In genomic region chr5:21919417-21920022, GRCh38 we compare ENCODE assay signal across 8 cellular contexts.
DNase-seq lines count a peak whose midpoint lies in the region; ATAC-seq and TF ChIP-seq lines count a peak whose summit lies in the region.

No MANE protein-coding gene starts in this region.

- no peaks in the 10 kb centered on the region for H3K4me1 ChIP-seq in tibial artery

- no peaks in the 10 kb centered on the region for H3K27me3 ChIP-seq in tibial artery

- peak in 1 of 2 experiments; percentile 9 for TF ChIP-seq CTCF in tibial artery (IDR thresholded peaks at IDR 0.05)

- no peaks in the 10 kb centered on the region for H3K36me3 ChIP-seq in tibial artery

- ATAC-seq in GM19372 (IDR thresholded peaks at IDR 0.05; ENCODE audit: low read depth, unreplicated experiment) (peak; percentile 96), HG03139 (IDR thresholded peaks at IDR 0.05; ENCODE audit: unreplicated experiment) (peak; percentile 93)

- peak; percentile 75 for DNase-seq in DMS 273 (lab: John Stamatoyannopoulos, UW; ENCODE audit: unreplicated experiment)
- peak; percentile 88 for DNase-seq in NCI-H2171 treated with DMSO at 0.1 percent for 48 hours (lab: John Stamatoyannopoulos, UW)
- DNase-seq in amniotic stem cell (lab: John Stamatoyannopoulos, UW), result peak; percentile 5
- peak; percentile 53 for DNase-seq in kidney tubule cell (ENCODE audit: low spot score)
- no peak for DNase-seq in tibial artery
- no peak for DNase-seq in activated T-cell treated with anti-CD3 and anti-CD28 coated beads, Interleukin-2, amount 50 U/mL, for 1 hour

- no peak overlapping the region for H3K4me3 ChIP-seq in tibial artery

- H3K9me3 ChIP-seq in tibial artery, result no peaks in the 10 kb centered on the region

- H3K27ac ChIP-seq in tibial artery, result no peak overlapping the region

- intact Hi-C loops in tibial artery (cut with DNase I; ENCODE audit: low total_unique reads), result no loop called here

Comparison
In these comparisons a context has a peak if more than half of its experiments do, and no peak if none do; other contexts are left out.
1. DNase-seq: peak in DMS 273 (single experiment), NCI-H2171 treated with DMSO at 0.1 percent for 48 hours (single experiment), amniotic stem cell (single experiment) and kidney tubule cell (single experiment); none in tibial artery (0 of 2) and activated T-cell treated with anti-CD3 and anti-CD28 coated beads, Interleukin-2, amount 50 U/mL, for 1 hour (single experiment).